Comparison of ENCODE assay signal across 1 cellular context in the genomic region with DNA sequence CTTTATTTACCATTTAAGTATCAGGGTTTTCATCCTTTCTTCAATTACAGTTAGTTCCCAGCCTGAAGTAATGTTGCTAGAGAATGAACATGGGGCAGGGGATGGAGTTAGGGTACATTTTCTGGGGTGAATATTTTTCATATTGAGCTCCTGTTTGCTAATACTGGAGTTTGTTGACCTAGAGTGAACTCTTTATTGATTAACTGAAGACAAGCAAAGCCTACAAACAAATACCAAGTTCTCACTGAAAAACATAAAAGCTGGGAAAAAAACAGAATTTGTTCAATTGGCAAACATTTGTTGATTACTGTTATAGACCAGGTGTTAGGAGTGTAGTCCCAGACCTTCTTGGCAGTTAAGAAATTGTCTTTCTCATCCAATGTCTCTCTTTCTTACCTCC.
TF ChIP-seq lines count a peak whose summit lies in the region.

No MANE protein-coding gene starts in this region.

TF ChIP-seq in HepG2, 621 proteins besides CTCF, POLR2A, EP300 and RAD21 (continued from another document):
- TF ChIP-seq, protein P1, sequence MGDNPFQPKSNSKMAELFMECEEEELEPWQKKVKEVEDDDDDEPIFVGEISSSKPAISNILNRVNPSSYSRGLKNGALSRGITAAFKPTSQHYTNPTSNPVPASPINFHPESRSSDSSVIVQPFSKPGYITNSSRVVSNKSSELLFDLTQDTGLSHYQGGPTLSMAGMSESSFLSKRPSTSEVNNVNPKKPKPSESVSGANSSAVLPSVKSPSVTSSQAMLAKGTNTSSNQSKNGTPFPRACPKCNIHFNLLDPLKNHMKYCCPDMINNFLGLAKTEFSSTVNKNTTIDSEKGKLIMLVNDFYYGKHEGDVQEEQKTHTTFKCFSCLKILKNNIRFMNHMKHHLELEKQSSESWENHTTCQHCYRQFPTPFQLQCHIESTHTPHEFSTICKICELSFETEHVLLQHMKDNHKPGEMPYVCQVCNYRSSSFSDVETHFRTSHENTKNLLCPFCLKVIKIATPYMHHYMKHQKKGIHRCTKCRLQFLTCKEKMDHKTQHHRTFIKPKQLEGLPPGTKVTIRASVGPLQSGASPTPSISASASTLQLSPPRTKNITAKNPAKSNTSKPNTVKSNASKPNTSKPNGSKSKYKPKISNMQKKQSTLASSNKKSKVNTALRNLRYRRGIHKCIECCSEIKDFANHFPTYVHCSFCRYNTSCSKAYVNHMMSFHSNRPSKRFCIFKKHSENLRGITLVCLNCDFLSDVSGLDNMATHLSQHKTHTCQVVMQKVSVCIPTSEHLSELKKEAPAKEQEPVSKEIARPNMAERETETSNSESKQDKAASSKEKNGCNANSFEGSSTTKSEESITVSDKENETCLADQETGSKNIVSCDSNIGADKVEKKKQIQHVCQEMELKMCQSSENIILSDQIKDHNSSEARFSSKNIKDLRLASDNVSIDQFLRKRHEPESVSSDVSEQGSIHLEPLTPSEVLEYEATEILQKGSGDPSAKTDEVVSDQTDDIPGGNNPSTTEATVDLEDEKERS (CRISPR knock-in tag; IDR thresholded peaks at IDR 0.05): no peak
- no peak for TF ChIP-seq ZNF577 (CRISPR knock-in tag; IDR thresholded peaks at IDR 0.05; ENCODE audit: borderline replicate concordance, low read depth)
